ENCODE assay signal across 9 cellular contexts in the genomic region with DNA sequence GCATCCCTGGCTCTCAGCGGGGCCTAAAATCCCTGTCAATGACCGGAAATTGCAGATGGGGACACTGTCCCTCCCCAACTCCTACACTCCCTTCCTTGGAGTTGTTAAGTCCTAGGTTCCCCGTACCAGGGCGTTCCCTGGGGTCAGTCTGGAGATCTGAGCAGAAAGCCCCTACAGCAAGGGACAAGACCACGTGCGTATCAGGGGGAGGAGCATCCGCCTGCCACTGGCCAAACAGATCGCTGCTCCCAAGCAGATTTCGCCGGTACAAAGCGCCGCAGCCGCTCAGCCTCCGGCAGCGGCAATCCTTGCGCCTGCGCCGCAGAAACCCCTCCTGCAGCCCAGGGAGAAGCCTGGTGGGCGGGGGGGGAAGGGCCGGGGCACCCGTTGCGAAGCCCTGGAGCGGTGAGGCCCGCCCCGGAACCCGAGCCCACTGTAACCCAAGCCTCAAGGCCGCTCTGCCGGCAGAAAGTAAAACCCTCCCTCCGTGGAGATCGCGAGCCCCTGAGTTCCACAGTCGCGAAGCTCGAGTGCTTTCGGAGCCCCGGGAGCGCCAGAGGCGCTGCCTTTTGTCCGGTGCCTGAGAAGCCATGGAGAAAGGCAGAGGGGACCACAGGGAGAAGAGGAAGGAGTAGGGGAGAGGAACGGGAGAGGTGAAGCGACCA. TPM values are rescaled to one million over a fixed set of nuclear protein-coding genes. Genes with fewer than 3 reads are reported as not detected.
DNase-seq lines count a peak whose midpoint lies in the region; ATAC-seq and TF ChIP-seq lines count a peak whose summit lies in the region.
"Had no signal": no experiment of that assay in that cellular context is flagged by ENCODE, and none has a peak within 500 bp of the region (broad histone marks: within the 10 kb centered on the region; RNA-seq: fewer than 3 reads in every experiment).

No MANE protein-coding gene starts in this region.

- H4K20me1 ChIP-seq in osteoblast (ENCODE audit: insufficient read depth, low read length): no peaks in the 10 kb centered on the region
- H4K20me1 ChIP-seq in OCI-LY7 (ENCODE audit: insufficient read depth, low read length): no peaks in the 10 kb centered on the region

- intact Hi-C loops in mucosa of descending colon (cut with DNase I, micrococcal nuclease) (no loop called here), OCI-LY7 (cut with micrococcal nuclease; ENCODE audit: unreplicated experiment) (no loop called here)

- H3K9me3 ChIP-seq in osteoblast (ENCODE audit: low read depth, low read length) (no peaks in the 10 kb centered on the region), mucosa of descending colon (no peaks in the 10 kb centered on the region), OCI-LY7 (ENCODE audit: low read length) (no peaks in the 10 kb centered on the region)

- in situ Hi-C loops in G401 (cut with HindIII; ENCODE audit: low sequenced_read_pairs): no loop called here

- H3K4me1 ChIP-seq in osteoblast (ENCODE audit: insufficient read depth, low read length) (no peaks in the 10 kb centered on the region), mucosa of descending colon (ENCODE audit: low read depth) (peaks cover 11% of the 10 kb centered on the region), OCI-LY7 (ENCODE audit: insufficient read depth, low read length, poor library complexity, severe bottlenecking) (no peaks in the 10 kb centered on the region)

- TF ChIP-seq CTCF in coronary artery (IDR thresholded peaks at IDR 0.05): no peak
- no peak for TF ChIP-seq CTCF in osteoblast (IDR thresholded peaks at IDR 0.05; ENCODE audit: extremely low read depth, low read depth, low read length)
- no peak for TF ChIP-seq CTCF in mucosa of descending colon (IDR thresholded peaks at IDR 0.05)
- TF ChIP-seq CTCF in OCI-LY7 (conservative IDR thresholded peaks at IDR 0.05; ENCODE audit: low read length): no peak

- H3K79me2 ChIP-seq in osteoblast (ENCODE audit: insufficient read depth, low read length) (no peaks in the 10 kb centered on the region), OCI-LY7 (ENCODE audit: insufficient read depth, low read depth, low read length) (no peaks in the 10 kb centered on the region)

- ATAC-seq in mucosa of descending colon (no peak), HG02678 (IDR thresholded peaks at IDR 0.05; ENCODE audit: unreplicated experiment) (no peak)

- peaks cover 54% of the 10 kb centered on the region for H3K27me3 ChIP-seq in osteoblast (ENCODE audit: insufficient read depth, low read length)

- DNase-seq in G401 (ENCODE audit: low spot score): peak; percentile 93
- peak; percentile 55 for DNase-seq in NCI-H2171 (lab: John Stamatoyannopoulos, UW)
- no peak for DNase-seq in coronary artery (ENCODE audit: low spot score)
- peak; percentile 92 for DNase-seq in osteoblast (ENCODE audit: insufficient read length, low spot score, missing footprints)
- DNase-seq in mucosa of descending colon: no peak
- no peak for DNase-seq in OCI-LY7 (ENCODE audit: low spot score)
- no peak for DNase-seq in stimulated activated CD4-positive, alpha-beta T cell treated with anti-CD3 and anti-CD28 coated beads, Interleukin-2, amount 100 ng/mL, for 24 hours

- H3K27ac ChIP-seq in coronary artery (no peak overlapping the region), osteoblast (ENCODE audit: low read depth, low read length) (no peak overlapping the region), OCI-LY7 (ENCODE audit: low read depth, low read length, poor library complexity, severe bottlenecking) (no peak overlapping the region)
- H3K27ac ChIP-seq: epithelial cell of prostate had no signal

- H2AFZ ChIP-seq in osteoblast (ENCODE audit: low read length): no peak overlapping the region
- no peak overlapping the region for H2AFZ ChIP-seq in OCI-LY7 (ENCODE audit: low read length)

- H3K9me2 ChIP-seq in OCI-LY7 (ENCODE audit: insufficient read depth, low read length): no peaks in the 10 kb centered on the region

- H3K4me2 ChIP-seq in osteoblast (ENCODE audit: insufficient read depth, low read length) (no peak overlapping the region), OCI-LY7 (ENCODE audit: low read length) (no peak overlapping the region)

- H3K4me3 ChIP-seq in coronary artery (peak overlapping the region; percentile 53), osteoblast (ENCODE audit: insufficient read depth, low read length) (no peak overlapping the region), mucosa of descending colon (no peak overlapping the region), OCI-LY7 (ENCODE audit: low read depth, low read length, poor library complexity, severe bottlenecking) (no peak overlapping the region)

- no TSS peak for BruUV-seq in OCI-LY7 (replicated peaks; lab: Mats Ljungman, UMichigan)

- CTCF ChIA-PET in OCI-LY7 (lab: Charles Lee; ENCODE audit: unreplicated experiment): no interaction called here

- H3K36me3 ChIP-seq in osteoblast (ENCODE audit: insufficient read depth, low read length): no peaks in the 10 kb centered on the region
- no peaks in the 10 kb centered on the region for H3K36me3 ChIP-seq in mucosa of descending colon (ENCODE audit: low read depth)
- no peaks in the 10 kb centered on the region for H3K36me3 ChIP-seq in OCI-LY7 (ENCODE audit: insufficient read depth, low read length)

- POLR2A ChIA-PET in OCI-LY7 (lab: Charles Lee): no interaction called here

RNA-seq across cellular contexts. Expression of a gene that starts 2.7 kb away (rescaled TPM):
- 1.4 TPM in 1 of 2 replicates, not detected in the other for total RNA-seq in G401 (2014; rRNA removed; shearing (Covaris generic))
- total RNA-seq in osteoblast: under 0.01 TPM in 2 replicates
- 1 to 10 TPM in 2 of 3 donors, under 1 TPM in 1; 0.58 to 4.4 (median 1.0) TPM for total RNA-seq in mucosa of descending colon
- not detected in 2 replicates for total RNA-seq in OCI-LY7 (2014; rRNA removed; shearing (Covaris generic))
- not detected in 2 replicates for total RNA-seq in OCI-LY7 (2022)

Comparison
In these comparisons a context has a peak if more than half of its experiments do, and no peak if none do; other contexts are left out.
1. DNase-seq: peak in G401 (single experiment), NCI-H2171 (single experiment) and osteoblast (single experiment); none in coronary artery (single experiment), mucosa of descending colon (0 of 3), OCI-LY7 (single experiment) and stimulated activated CD4-positive, alpha-beta T cell treated with anti-CD3 and anti-CD28 coated beads, Interleukin-2, amount 100 ng/mL, for 24 hours (0 of 2).